8 cellular contexts compared by ENCODE assay signal in the genomic region with DNA sequence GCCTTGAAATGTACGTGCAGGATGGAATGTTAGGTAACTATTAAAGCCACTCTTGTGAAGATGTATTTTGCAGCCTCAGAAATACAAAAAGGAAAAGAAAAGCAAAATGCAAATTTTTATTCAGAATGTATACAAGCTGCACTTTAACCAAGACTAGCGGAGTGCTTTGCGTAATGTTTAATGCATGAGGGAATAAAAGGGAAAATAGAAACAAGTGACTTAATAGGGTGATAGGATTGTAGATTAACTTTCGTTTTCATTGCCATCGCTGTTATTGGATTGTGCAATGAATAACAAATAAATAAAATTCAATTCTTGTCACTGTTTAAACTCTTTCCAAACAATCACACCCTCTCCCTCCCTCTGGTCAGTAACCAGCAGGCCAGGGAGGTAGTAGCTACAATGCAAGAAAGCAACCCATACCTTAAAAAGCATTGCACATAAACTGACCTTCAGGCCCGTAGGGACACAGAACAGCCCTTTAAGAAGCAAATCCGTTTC. TPM values are rescaled to one million over a fixed set of nuclear protein-coding genes. Genes with fewer than 3 reads are reported as not detected.
DNase-seq lines count a peak whose midpoint lies in the region; ATAC-seq and TF ChIP-seq lines count a peak whose summit lies in the region.

No MANE protein-coding gene starts in this region.

- peaks cover 22 to 33% (median 23%) of the 10 kb centered on the region in 3 donors for H3K4me1 ChIP-seq in skeletal muscle tissue (ENCODE audit: control insufficient read depth in 3 of 3, insufficient read depth in 3 of 3, low read length in 3 of 3)

- ATAC-seq in T-cell (replicated peaks in 1 of 4) (no peak), GM18519 (IDR thresholded peaks at IDR 0.05; ENCODE audit: low FRiP score, unreplicated experiment) (no peak)

- no peaks in the 10 kb centered on the region for H3K9me3 ChIP-seq in skeletal muscle tissue (ENCODE audit: control insufficient read depth in 3 of 3, low read length in 3 of 3)

- H3K36me3 Mint-ChIP-seq in activated T-cell treated with anti-CD3 and anti-CD28 coated beads, Interleukin-2, amount 50 U/mL, for 24 hours (ENCODE audit: low read depth), result peaks cover 40% of the 10 kb centered on the region
- H3K36me3 Mint-ChIP-seq in T-cell, result no peaks in the 10 kb centered on the region
- no peaks in the 10 kb centered on the region for H3K36me3 Mint-ChIP-seq in glutamatergic neuron (ENCODE audit: unreplicated experiment)

- CTCF ChIA-PET in T-cell (lab: Charles Lee), result no interaction called here

- peak overlapping the region; percentile 79 to 97 (median 84) for H3K4me3 ChIP-seq in skeletal muscle tissue (ENCODE audit: low read length in 3 of 3)

- H3K27ac Mint-ChIP-seq in activated T-cell treated with anti-CD3 and anti-CD28 coated beads, Interleukin-2, amount 50 U/mL, for 24 hours, result peak overlapping the region; percentile 96
- peak overlapping the region; percentile 95 for H3K27ac Mint-ChIP-seq in T-cell
- H3K27ac Mint-ChIP-seq in glutamatergic neuron (ENCODE audit: unreplicated experiment), result peak overlapping the region; percentile 90

- peak overlapping the region; percentile 100 for H3K27ac ChIP-seq in skeletal muscle tissue (ENCODE audit: low read depth, low read length)

- H3K9me3 Mint-ChIP-seq in activated T-cell treated with anti-CD3 and anti-CD28 coated beads, Interleukin-2, amount 50 U/mL, for 24 hours, result no peaks in the 10 kb centered on the region
- H3K9me3 Mint-ChIP-seq in T-cell (no peaks in the 10 kb centered on the region), glutamatergic neuron (ENCODE audit: unreplicated experiment) (peaks cover 9% of the 10 kb centered on the region)

- H3K36me3 ChIP-seq in skeletal muscle tissue (ENCODE audit: control insufficient read depth in 3 of 3, insufficient read depth in 3 of 3, low read length in 3 of 3), result peaks cover 0 to 2% (median 0%) of the 10 kb centered on the region in 3 donors

- POLR2A ChIA-PET in T-cell (lab: Charles Lee), result interaction anchor here (0.6 to 0.7 kb wide), 2 partner anchors 9 to 10 kb away, joined by 3 to 4 read pairs; no protein-coding TSS in a partner anchor

- H3K4me3 Mint-ChIP-seq in activated T-cell treated with anti-CD3 and anti-CD28 coated beads, Interleukin-2, amount 50 U/mL, for 24 hours, result peak overlapping the region; percentile 99
- H3K4me3 Mint-ChIP-seq in T-cell (peak overlapping the region; percentile 86 to 97 (median 95)), glutamatergic neuron (ENCODE audit: unreplicated experiment) (peak overlapping the region; percentile 99)

- no peak for TF ChIP-seq CTCF in glutamatergic neuron (IDR thresholded peaks at IDR 0.05; ENCODE audit: partially characterized antibody, unreplicated experiment)

- H3K4me1 Mint-ChIP-seq in activated T-cell treated with anti-CD3 and anti-CD28 coated beads, Interleukin-2, amount 50 U/mL, for 24 hours (ENCODE audit: low read depth), result peaks cover 32% of the 10 kb centered on the region
- peaks cover 40 to 44% (median 41%) of the 10 kb centered on the region in 3 donors for H3K4me1 Mint-ChIP-seq in T-cell
- peaks cover 6% of the 10 kb centered on the region for H3K4me1 Mint-ChIP-seq in glutamatergic neuron (ENCODE audit: low read depth, unreplicated experiment)

- H3K9ac ChIP-seq in skeletal muscle tissue (ENCODE audit: low read depth in 1 of 3, low read length in 3 of 3), result peak overlapping the region; percentile 79 to 99 (median 98)

- H3K27me3 ChIP-seq in skeletal muscle tissue (ENCODE audit: control insufficient read depth in 3 of 3, insufficient read depth in 3 of 3, low read length in 3 of 3), result no peaks in the 10 kb centered on the region

- H3K27me3 Mint-ChIP-seq in activated T-cell treated with anti-CD3 and anti-CD28 coated beads, Interleukin-2, amount 50 U/mL, for 24 hours, result no peaks in the 10 kb centered on the region
- H3K27me3 Mint-ChIP-seq in T-cell (no peaks in the 10 kb centered on the region), glutamatergic neuron (ENCODE audit: unreplicated experiment) (peaks cover 2% of the 10 kb centered on the region)

- DNase-seq in activated T-cell treated with anti-CD3 and anti-CD28 coated beads, Interleukin-2, amount 50 U/mL, for 24 hours, result no peak
- DNase-seq in activated T-cell treated with anti-CD3 and anti-CD28 coated beads for 4 hours, result no peak
- DNase-seq in T-cell, result no peak
- no peak for DNase-seq in glutamatergic neuron
- no peak for DNase-seq in HPDE6-E6E7 (ENCODE audit: extremely low spot score)
- DNase-seq in NCI-H748 treated with DMSO at 0.1 percent for 48 hours (lab: John Stamatoyannopoulos, UW), result no peak

RNA-seq across cellular contexts. Expression of a gene that starts 0.6 kb away (rescaled TPM):
- total RNA-seq in T-cell (100 to 1,000 TPM in 2 of 5 donors, 10 to 100 TPM in 3; 71.3 to 162 (median 73.0) TPM), glutamatergic neuron (ENCODE audit: unreplicated experiment) (35.8 TPM), skeletal muscle tissue (93.4 TPM)
